Comparison of ENCODE assay signal across 24 cellular contexts in genomic region chr11:97615541-97615940, GRCh38.
A peak's percentile ranks its signal among the peaks of the same experiment; 100 is the strongest.
DNase-seq lines count a peak whose midpoint lies in the region; FAIRE-seq and TF ChIP-seq lines count a peak whose summit lies in the region.
"Had no signal": no experiment of that assay in that cellular context is flagged by ENCODE, and none has a peak within 500 bp of the region (broad histone marks: within the 10 kb centered on the region; RNA-seq: fewer than 3 reads in every experiment).

No MANE protein-coding gene starts in this region.

- BruUV-seq in endothelial cell of umbilical vein (replicated peaks; lab: Mats Ljungman, UMichigan): no TSS peak

- peaks cover 28% of the 10 kb centered on the region for H3K4me1 ChIP-seq in endothelial cell of umbilical vein (ENCODE audit: control insufficient read depth, extremely low read depth, insufficient read depth, low read length)

- TF ChIP-seq POLR2A in endothelial cell of umbilical vein (IDR thresholded peaks at IDR 0.05; ENCODE audit: low read depth, low read length): no peak

- peak overlapping the region; percentile 65 for H3K27ac ChIP-seq in endothelial cell of umbilical vein (ENCODE audit: insufficient read depth, low read depth, low read length)
- H3K27ac ChIP-seq: C4-2B had no signal

- H3K36me3 ChIP-seq in endothelial cell of umbilical vein (ENCODE audit: control insufficient read depth in 2 of 2, extremely low read depth in 1 of 2, insufficient read depth in 2 of 2, low read length in 2 of 2): no peaks in the 10 kb centered on the region

- FAIRE-seq in endothelial cell of umbilical vein (lab: Jason Lieb, UNC): peak; percentile 64
- FAIRE-seq: GM18507, H1 had no signal

- no peaks in the 10 kb centered on the region for H4K20me1 ChIP-seq in endothelial cell of umbilical vein (replicated peaks; ENCODE audit: control insufficient read depth, extremely low read depth, insufficient read depth, low read length)

- H3K27me3 ChIP-seq in endothelial cell of umbilical vein (ENCODE audit: control insufficient read depth in 2 of 2, insufficient read depth in 2 of 2, low read length in 2 of 2): no peaks in the 10 kb centered on the region

- POLR2A ChIA-PET in endothelial cell of umbilical vein (lab: Charles Lee): no interaction called here

- H3K79me2 ChIP-seq in endothelial cell of umbilical vein (ENCODE audit: control insufficient read depth, insufficient read depth, low read length): no peaks in the 10 kb centered on the region

- CTCF ChIA-PET in endothelial cell of umbilical vein (lab: Charles Lee): interaction anchor here (0.7 to 1.4 kb wide), 5 partner anchors 8 to 163 kb away, joined by 3 read pairs; no protein-coding TSS in a partner anchor

- H2AFZ ChIP-seq in endothelial cell of umbilical vein (ENCODE audit: low read depth, low read length): no peak overlapping the region

- H3K9ac ChIP-seq in endothelial cell of umbilical vein (replicated peaks; ENCODE audit: extremely low read depth, insufficient read depth, low read length): peak overlapping the region; percentile 54
- H3K9ac ChIP-seq: SK-N-SH had no signal

- DNase-seq in M059J (ENCODE audit: low read depth): peak; percentile 17
- DNase-seq in astrocyte of the spinal cord (ENCODE audit: low read depth, low spot score): peak; percentile 13
- DNase-seq in endothelial cell of umbilical vein (ENCODE audit: low read depth, low spot score): peak; percentile 69
- DNase-seq in pulmonary artery endothelial cell (ENCODE audit: low read depth, low spot score): peak; percentile 35
- DNase-seq in GOT3 (lab: John Stamatoyannopoulos, UW): no peak
- no peak for DNase-seq in activated CD8-positive, alpha-beta memory T cell treated with anti-CD3 and anti-CD28 coated beads, Interleukin-2, amount 50 U/mL, for 4 hours
- DNase-seq in COLO668 (lab: John Stamatoyannopoulos, UW; ENCODE audit: unreplicated experiment): no peak
- DNase-seq: CD8-positive, alpha-beta T cell; DMS153; DND-41; HCEC 1CT; Karpas-422; NCI-H1092 treated with DMSO at 0.1 percent for 48 hours; NCI-H1436; NCI-H1930; NCI-H2107; NCI-H524; NCI-H82; NK-92 treated with Interleukin-12 subunit alpha and Interleukin-12 subunit beta, amount 100 ng/mL, for 24 hours; PC-3; SK-N-SH had no signal

- H3K4me2 ChIP-seq in endothelial cell of umbilical vein (ENCODE audit: insufficient read depth, low read length): peak overlapping the region; percentile 42
- H3K4me2 ChIP-seq: SK-N-SH had no signal

- TF ChIP-seq CTCF in astrocyte of the spinal cord (IDR thresholded peaks at IDR 0.05; ENCODE audit: low read depth, low read length) (no peak), endothelial cell of umbilical vein (IDR thresholded peaks at IDR 0.05; ENCODE audit: extremely low read depth in 1 of 2, insufficient read depth in 1 of 2, low read depth in 1 of 2, low read length in 2 of 2) (no peak)

- dilution Hi-C loops in endothelial cell of umbilical vein (cut with MboI; ENCODE audit: extremely low pct_ligation_motif_present, low sequenced_read_pairs): no loop called here

- intact Hi-C loops in endothelial cell of umbilical vein (cut with micrococcal nuclease): loop anchor here (2.0 to 10.0 kb wide), 4 partner anchors 199 to 1151 kb away; no protein-coding TSS in a partner anchor

- no peak overlapping the region for H3K4me3 ChIP-seq in astrocyte of the spinal cord (ENCODE audit: low read depth, low read length)
- H3K4me3 ChIP-seq in endothelial cell of umbilical vein (replicated peaks in 1 of 3; ENCODE audit: insufficient read depth in 1 of 3, low read depth in 1 of 3, low read length in 3 of 3): no peak overlapping the region

- H3K9me1 ChIP-seq in endothelial cell of umbilical vein (replicated peaks; ENCODE audit: control insufficient read depth, extremely low read depth, insufficient read depth, low read length): no peaks in the 10 kb centered on the region

- in situ Hi-C loops in astrocyte of the spinal cord (cut with HindIII; ENCODE audit: low sequenced_read_pairs): no loop called here

- peaks cover 4% of the 10 kb centered on the region for H3K9me3 ChIP-seq in endothelial cell of umbilical vein (replicated peaks; ENCODE audit: control insufficient read depth, insufficient read depth, low read length)
- H3K9me3 ChIP-seq: SK-N-SH had no signal

TF ChIP-seq in endothelial cell of umbilical vein, 7 proteins besides CTCF, POLR2A, EP300 and RAD21:
- TF ChIP-seq FOS (IDR thresholded peaks at IDR 0.05; ENCODE audit: borderline replicate concordance, insufficient read depth, low read length) (no peak), EZH2 (IDR thresholded peaks at IDR 0.05; ENCODE audit: borderline replicate concordance, low read depth, low read length, severe bottlenecking) (no peak), JUN (IDR thresholded peaks at IDR 0.05; ENCODE audit: borderline replicate concordance, insufficient read depth, insufficient read length, low read depth) (no peak), GATA2 (IDR thresholded peaks at IDR 0.05; ENCODE audit: insufficient read depth, insufficient read length, low read depth, low read length) (no peak)

Comparison
In these comparisons a context has a peak if more than half of its experiments do, and no peak if none do; other contexts are left out.
1. DNase-seq: peak in M059J (single experiment), astrocyte of the spinal cord (single experiment), endothelial cell of umbilical vein (single experiment) and pulmonary artery endothelial cell (single experiment); none in GOT3 (single experiment), activated CD8-positive, alpha-beta memory T cell treated with anti-CD3 and anti-CD28 coated beads, Interleukin-2, amount 50 U/mL, for 4 hours (single experiment) and COLO668 (single experiment).